ENCODE assay signal across 26 cellular contexts in genomic region chr6:13305256-13305650, GRCh38. TPM values are rescaled to one million over a fixed set of nuclear protein-coding genes. Genes with fewer than 3 reads are reported as not detected.
A peak's percentile ranks its signal among the peaks of the same experiment; 100 is the strongest.
DNase-seq lines count a peak whose midpoint lies in the region; ATAC-seq and TF ChIP-seq lines count a peak whose summit lies in the region.
"Had no signal": no experiment of that assay in that cellular context is flagged by ENCODE, and none has a peak within 500 bp of the region (broad histone marks: within the 10 kb centered on the region; RNA-seq: fewer than 3 reads in every experiment).

No MANE protein-coding gene starts in this region.

- peaks cover 10% of the 10 kb centered on the region; the same call in 1 of the 2 replicates for H3K79me2 ChIP-seq in MM.1S (ENCODE audit: low read length)
- H3K79me2 ChIP-seq: parathyroid adenoma had no signal

- no peaks in the 10 kb centered on the region; the same call in 1 of the 2 replicates for H3K36me3 ChIP-seq in MM.1S (replicated peaks; ENCODE audit: insufficient read depth, low read length)

- H3K27ac Mint-ChIP-seq in stimulated activated naive B cell treated with anti-CD40 and anti-IgM and Interleukin-4, amounts not matched to agents 10 μg/mL and 1 μg/mL and 100 μg/mL, for 72 hours: peak overlapping the region; percentile 92
- H3K27ac Mint-ChIP-seq in activated T-cell treated with anti-CD3 and anti-CD28 coated beads, Interleukin-2, amount 50 U/mL, for 72 hours: no peak overlapping the region
- H3K27ac Mint-ChIP-seq: activated CD8-positive, alpha-beta memory T cell treated with anti-CD3 and anti-CD28 coated beads, Interleukin-2, amount 10 ng/mL, durations not matched to agents 7 days and 5 days; CD4-positive, alpha-beta T cell had no signal

- no peaks in the 10 kb centered on the region for H3K27me3 ChIP-seq in MM.1S (replicated peaks; ENCODE audit: insufficient read depth, low read length)
- H3K27me3 ChIP-seq: foreskin keratinocyte, upper lobe of right lung had no signal

- H3K36me3 Mint-ChIP-seq in stimulated activated naive B cell treated with anti-CD40 and anti-IgM and Interleukin-4, amounts not matched to agents 10 μg/mL and 1 μg/mL and 100 μg/mL, for 72 hours: peaks cover 45 to 70% of the 10 kb centered on the region in 2 donors
- H3K36me3 Mint-ChIP-seq in activated T-cell treated with anti-CD3 and anti-CD28 coated beads, Interleukin-2, amount 50 U/mL, for 72 hours (ENCODE audit: insufficient read depth in 2 of 2): peaks cover 6 to 25% of the 10 kb centered on the region in 2 donors

- peaks cover 30% of the 10 kb centered on the region for H3K4me1 ChIP-seq in MM.1S (ENCODE audit: low read length)
- H3K4me1 ChIP-seq: parathyroid adenoma had no signal

- H3K4me3 ChIP-seq in MM.1S (ENCODE audit: low read length): no peak overlapping the region
- H3K4me3 ChIP-seq: upper lobe of right lung had no signal

- peaks cover 0 to 4% of the 10 kb centered on the region in 2 donors for H3K9me3 Mint-ChIP-seq in stimulated activated naive B cell treated with anti-CD40 and anti-IgM and Interleukin-4, amounts not matched to agents 10 μg/mL and 1 μg/mL and 100 μg/mL, for 72 hours
- no peaks in the 10 kb centered on the region for H3K9me3 Mint-ChIP-seq in activated T-cell treated with anti-CD3 and anti-CD28 coated beads, Interleukin-2, amount 50 U/mL, for 72 hours
- H3K9me3 Mint-ChIP-seq: activated T-helper 1 cell treated with anti-CD3 and anti-CD28 coated beads, Interleukin-12 subunit alpha, Interleukin-12 subunit beta, Interleukin-2, Interleukin-4 antibody, amounts not matched to agents 30 ng/mL and 10 ng/mL and 1 ng/mL, durations not matched to agents 14 hours and 24 hours and 36 hours; CD4-positive, alpha-beta T cell; neural crest cell had no signal

- no peak overlapping the region for H2AFZ ChIP-seq in MM.1S (ENCODE audit: low read length)
- H2AFZ ChIP-seq: parathyroid adenoma had no signal

- no peak for TF ChIP-seq CTCF in MM.1S (IDR thresholded peaks at IDR 0.05; ENCODE audit: low read length)

- peak overlapping the region; percentile 61 to 77 for H3K4me3 Mint-ChIP-seq in stimulated activated naive B cell treated with anti-CD40 and anti-IgM and Interleukin-4, amounts not matched to agents 10 μg/mL and 1 μg/mL and 100 μg/mL, for 72 hours
- H3K4me3 Mint-ChIP-seq in activated T-cell treated with anti-CD3 and anti-CD28 coated beads, Interleukin-2, amount 50 U/mL, for 72 hours: no peak overlapping the region
- H3K4me3 Mint-ChIP-seq: activated CD8-positive, alpha-beta memory T cell treated with anti-CD3 and anti-CD28 coated beads, Interleukin-2, amount 10 ng/mL, durations not matched to agents 7 days and 5 days; activated T-helper 1 cell treated with anti-CD3 and anti-CD28 coated beads, Interleukin-12 subunit alpha, Interleukin-12 subunit beta, Interleukin-2, Interleukin-4 antibody, amounts not matched to agents 30 ng/mL and 10 ng/mL and 1 ng/mL, durations not matched to agents 14 hours and 24 hours and 36 hours; CD4-positive, alpha-beta T cell; neural crest cell had no signal

- no peaks in the 10 kb centered on the region for H4K20me1 ChIP-seq in MM.1S (ENCODE audit: insufficient read depth, low read length)

- no peaks in the 10 kb centered on the region for H3K9me3 ChIP-seq in MM.1S (replicated peaks; ENCODE audit: insufficient read depth, low read length)
- H3K9me3 ChIP-seq: upper lobe of right lung had no signal

- H3K27me3 Mint-ChIP-seq in stimulated activated naive B cell treated with anti-CD40 and anti-IgM and Interleukin-4, amounts not matched to agents 10 μg/mL and 1 μg/mL and 100 μg/mL, for 72 hours: no peaks in the 10 kb centered on the region
- no peaks in the 10 kb centered on the region for H3K27me3 Mint-ChIP-seq in activated T-cell treated with anti-CD3 and anti-CD28 coated beads, Interleukin-2, amount 50 U/mL, for 72 hours (ENCODE audit: low read depth)
- H3K27me3 Mint-ChIP-seq: activated CD8-positive, alpha-beta memory T cell treated with anti-CD3 and anti-CD28 coated beads, Interleukin-2, amount 10 ng/mL, durations not matched to agents 7 days and 5 days; CD4-positive, alpha-beta T cell had no signal

- peak; percentile 25 for DNase-seq in CD1c-positive myeloid dendritic cell (ENCODE audit: extremely low spot score)
- DNase-seq in MM.1S: no peak
- no peak for DNase-seq in caudate nucleus (lab: John Stamatoyannopoulos, UW)
- DNase-seq in stimulated activated naive B cell treated with anti-CD40 and anti-IgM and Interleukin-4, amounts not matched to agents 10 μg/mL and 1 μg/mL and 100 μg/mL, for 72 hours: no peak
- no peak for DNase-seq in activated T-cell treated with anti-CD3 and anti-CD28 coated beads, Interleukin-2, amount 50 U/mL, for 72 hours
- DNase-seq: activated CD8-positive, alpha-beta memory T cell treated with anti-CD3 and anti-CD28 coated beads, Interleukin-2, amount 10 ng/mL, durations not matched to agents 7 days and 5 days; activated naive CD4-positive, alpha-beta T cell treated with anti-CD3 and anti-CD28 coated beads, Interleukin-2, amount 50 U/mL, for 16 hours; amniotic stem cell; CD4-positive, alpha-beta T cell; cortex of kidney; foreskin keratinocyte; mammary epithelial cell; NCI-H1436 treated with DMSO at 0.1 percent for 48 hours; NCI-H2171; NCI-H510A; PC-3; Right ventricle myocardium superior; stimulated activated CD4-positive, alpha-beta T cell treated with anti-CD3 and anti-CD28 coated beads, Interleukin-2, amount 100 ng/mL, for 24 hours; T-helper 9 cell; upper lobe of right lung had no signal

- H3K9ac ChIP-seq in MM.1S (ENCODE audit: low read length): no peak overlapping the region
- H3K9ac ChIP-seq: parathyroid adenoma had no signal

- H3K27ac ChIP-seq in MM.1S (ENCODE audit: low read length): peak overlapping the region; percentile 55; the same call in 1 of the 2 replicates
- peak overlapping the region; percentile 90 for H3K27ac ChIP-seq in caudate nucleus (ENCODE audit: low read depth, low read length)
- H3K27ac ChIP-seq: foreskin keratinocyte, parathyroid adenoma, upper lobe of right lung, VCaP had no signal

- peaks cover 41 to 68% of the 10 kb centered on the region in 2 donors for H3K4me1 Mint-ChIP-seq in stimulated activated naive B cell treated with anti-CD40 and anti-IgM and Interleukin-4, amounts not matched to agents 10 μg/mL and 1 μg/mL and 100 μg/mL, for 72 hours
- H3K4me1 Mint-ChIP-seq in activated T-cell treated with anti-CD3 and anti-CD28 coated beads, Interleukin-2, amount 50 U/mL, for 72 hours (ENCODE audit: low read depth): peaks cover 31% of the 10 kb centered on the region

- ATAC-seq in stimulated activated naive B cell treated with anti-CD40 and anti-IgM and Interleukin-4, amounts not matched to agents 10 μg/mL and 1 μg/mL and 100 μg/mL, for 72 hours (replicated peaks): peak; percentile 37
- ATAC-seq in HG02973 (IDR thresholded peaks at IDR 0.05; ENCODE audit: unreplicated experiment) (no peak), HG02870 (IDR thresholded peaks at IDR 0.05; ENCODE audit: unreplicated experiment) (no peak)
- no peak for ATAC-seq in activated T-cell treated with anti-CD3 and anti-CD28 coated beads, Interleukin-2, amount 50 U/mL, for 72 hours (replicated peaks in 1 of 2)
- ATAC-seq: activated CD8-positive, alpha-beta memory T cell treated with anti-CD3 and anti-CD28 coated beads, Interleukin-2, amount 10 ng/mL, durations not matched to agents 7 days and 5 days; foreskin keratinocyte; PC-3; upper lobe of right lung had no signal

- peak overlapping the region; percentile 87; the same call in 1 of the 2 replicates for H3K4me2 ChIP-seq in MM.1S (ENCODE audit: low read depth, low read length)

- no peaks in the 10 kb centered on the region for H3K9me2 ChIP-seq in MM.1S (replicated peaks; ENCODE audit: insufficient read depth, low read length)

- H3F3A ChIP-seq in MM.1S (ENCODE audit: insufficient read depth, low read length): peaks cover 16% of the 10 kb centered on the region

RNA-seq across cellular contexts. Expression of gene TBC1D7, which starts 23.1 kb away (rescaled TPM):
- total RNA-seq in activated T-cell treated with anti-CD3 and anti-CD28 coated beads, Interleukin-2, amount 50 U/mL, for 72 hours: 10 to 100 TPM; 20.3 to 22.8 TPM

Comparison
In these comparisons a context has a peak if more than half of its experiments do, and no peak if none do; other contexts are left out.
1. ATAC-seq: peak in stimulated activated naive B cell treated with anti-CD40 and anti-IgM and Interleukin-4, amounts not matched to agents 10 μg/mL and 1 μg/mL and 100 μg/mL, for 72 hours (2 of 2); none in HG02973 (single experiment), activated T-cell treated with anti-CD3 and anti-CD28 coated beads, Interleukin-2, amount 50 U/mL, for 72 hours (0 of 2) and HG02870 (single experiment).
2. H3K4me3 Mint-ChIP-seq: peak in stimulated activated naive B cell treated with anti-CD40 and anti-IgM and Interleukin-4, amounts not matched to agents 10 μg/mL and 1 μg/mL and 100 μg/mL, for 72 hours (2 of 2); none in activated T-cell treated with anti-CD3 and anti-CD28 coated beads, Interleukin-2, amount 50 U/mL, for 72 hours (0 of 2).